9 cellular contexts compared by ENCODE assay signal in the genomic region with DNA sequence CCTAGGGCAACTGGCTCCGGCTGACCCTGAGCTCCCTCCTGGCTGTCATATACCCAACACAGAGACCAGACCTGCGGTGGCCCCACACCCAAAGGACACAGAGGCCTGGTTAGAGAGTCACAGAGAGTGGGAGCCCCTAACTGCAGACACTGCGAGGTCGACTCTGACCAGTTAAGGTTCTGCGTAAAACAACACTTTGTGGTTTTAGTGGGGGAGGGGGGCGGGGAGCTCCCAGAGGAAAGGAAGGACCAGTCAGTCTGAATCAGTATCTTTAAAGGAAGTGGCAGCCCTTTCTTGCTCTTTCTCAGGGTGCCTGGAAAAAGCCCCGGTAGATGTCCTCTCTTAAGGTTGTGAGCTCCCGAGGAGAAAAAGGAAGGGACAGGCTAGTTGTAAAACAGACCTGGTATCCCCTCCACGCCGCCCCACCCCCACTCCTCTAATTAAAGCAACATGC. TPM values are rescaled to one million over a fixed set of nuclear protein-coding genes. Genes with fewer than 3 reads are reported as not detected.
DNase-seq lines count a peak whose midpoint lies in the region; FAIRE-seq and TF ChIP-seq lines count a peak whose summit lies in the region.
"Had no signal": no experiment of that assay in that cellular context is flagged by ENCODE, and none has a peak within 500 bp of the region (broad histone marks: within the 10 kb centered on the region; RNA-seq: fewer than 3 reads in every experiment).

No MANE protein-coding gene starts in this region.

- peak overlapping the region; percentile 80 for H3K9ac ChIP-seq in adipocyte (ENCODE audit: low read length)

- H3K27ac ChIP-seq in mesodermal cell (ENCODE audit: low read depth, low read length, severe bottlenecking): peak overlapping the region; percentile 57

- TF ChIP-seq CTCF in AG10803 (conservative IDR thresholded peaks at IDR 0.05; ENCODE audit: low read length): no peak

- H3K4me3 ChIP-seq in AG10803 (ENCODE audit: low read length): peak overlapping the region; percentile 74
- H3K4me3 ChIP-seq in adipocyte (ENCODE audit: low read length): peak overlapping the region; percentile 86
- H3K4me3 ChIP-seq in mesodermal cell (ENCODE audit: extremely low read depth, insufficient read depth, low read length, poor library complexity, severe bottlenecking): peak overlapping the region; percentile 91

- no peaks in the 10 kb centered on the region for H3K27me3 ChIP-seq in adipocyte (replicated peaks; ENCODE audit: control insufficient read depth, insufficient read depth, low read length)

- no peaks in the 10 kb centered on the region for H3K9me3 ChIP-seq in adipocyte (ENCODE audit: control insufficient read depth, low read length)
- H3K9me3 ChIP-seq in mesodermal cell (ENCODE audit: control insufficient read depth, low read length): no peaks in the 10 kb centered on the region

- WGBS in mesodermal cell (ENCODE audit: insufficient coverage in 2 of 2), 2 experiments: 10 to 27% methylated on average over 5 to 7 of the region's 10 CpGs

- FAIRE-seq in urothelium cell line (lab: Jason Lieb, UNC): no peak
- FAIRE-seq: islet of Langerhans had no signal

- DNase-seq in AG10803 (ENCODE audit: low read depth): peak; percentile 49
- DNase-seq in HPDE6-E6E7 (ENCODE audit: extremely low spot score): peak; percentile 60
- peak; percentile 33 for DNase-seq in adipocyte (ENCODE audit: low read depth)
- DNase-seq in LoVo (ENCODE audit: low spot score): no peak
- DNase-seq in urothelium cell line (ENCODE audit: low spot score): no peak
- DNase-seq in NCI-H748 treated with DMSO at 0.1 percent for 48 hours (lab: John Stamatoyannopoulos, UW): no peak
- DNase-seq in DMS153 treated with DMSO at 0.1 percent for 48 hours (lab: John Stamatoyannopoulos, UW; ENCODE audit: unreplicated experiment): no peak

- H3K36me3 ChIP-seq in adipocyte (ENCODE audit: control insufficient read depth, insufficient read depth, low read length, severe bottlenecking) (peaks cover 31% of the 10 kb centered on the region), mesodermal cell (ENCODE audit: control insufficient read depth, insufficient read depth, low read length) (peaks cover 55% of the 10 kb centered on the region)

- peaks cover 28% of the 10 kb centered on the region for H3K4me1 ChIP-seq in adipocyte (ENCODE audit: control insufficient read depth, insufficient read depth, low read length)
- peaks cover 24% of the 10 kb centered on the region for H3K4me1 ChIP-seq in mesodermal cell (ENCODE audit: control insufficient read depth, insufficient read depth, low read length, poor library complexity, severe bottlenecking)

RNA-seq across cellular contexts. Expression of a gene that starts 2.4 kb away (rescaled TPM):
- 141 TPM for polyA plus RNA-seq in mesodermal cell (2013, experiment 1 of 2)
- polyA plus RNA-seq in mesodermal cell (2013, experiment 2 of 2): 120 TPM

Comparison
In these comparisons a context has a peak if more than half of its experiments do, and no peak if none do; other contexts are left out.
1. DNase-seq: peak in AG10803 (single experiment), HPDE6-E6E7 (single experiment) and adipocyte (single experiment); none in LoVo (single experiment), urothelium cell line (single experiment), NCI-H748 treated with DMSO at 0.1 percent for 48 hours (single experiment) and DMS153 treated with DMSO at 0.1 percent for 48 hours (single experiment).
2. Peak in every context shown above with its lines, with median percentiles within 50 percentile points of each other: H3K4me3 ChIP-seq.